Comparison of ENCODE assay signal across 8 cellular contexts in the genomic region with DNA sequence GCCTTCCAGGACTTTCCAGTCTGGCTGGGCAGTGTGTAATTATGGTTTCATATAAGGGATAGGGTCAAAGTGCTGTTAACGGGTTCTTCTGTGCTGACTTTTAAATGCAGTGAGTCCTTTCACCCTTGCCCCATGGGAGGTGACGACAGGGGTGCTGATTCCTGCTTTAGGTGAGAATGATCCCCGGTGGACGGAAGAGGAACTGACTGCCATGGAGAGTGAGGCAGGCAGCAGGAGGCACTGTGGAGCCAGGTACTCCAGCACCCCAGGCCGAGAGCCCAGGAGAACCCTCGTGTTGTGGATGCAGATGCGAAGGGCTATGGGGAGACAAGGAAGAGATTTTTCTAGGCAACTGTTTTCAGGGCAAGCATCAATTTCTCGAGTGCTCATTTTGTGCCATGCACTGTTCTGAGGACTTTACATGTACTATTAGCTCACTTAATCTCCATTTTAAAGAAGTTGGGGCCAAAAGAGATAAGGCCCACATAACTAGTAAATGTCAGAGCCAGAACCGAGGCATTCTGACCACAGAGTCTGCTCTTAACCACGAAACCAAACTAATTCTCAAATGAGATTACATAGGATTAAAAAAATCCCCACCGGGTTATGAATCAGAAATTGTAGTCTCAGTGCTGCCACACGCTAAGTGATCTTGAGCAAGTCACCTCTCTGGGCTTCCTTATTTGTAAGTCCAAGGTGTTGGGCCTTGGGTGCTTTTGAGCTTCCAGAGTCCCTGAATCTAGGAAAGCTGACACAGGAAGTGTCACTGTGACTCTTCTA. TPM values are rescaled to one million over a fixed set of nuclear protein-coding genes. Genes with fewer than 3 reads are reported as not detected.
A peak's percentile ranks its signal among the peaks of the same experiment; 100 is the strongest.
DNase-seq lines count a peak whose midpoint lies in the region; ATAC-seq and TF ChIP-seq lines count a peak whose summit lies in the region.

No MANE protein-coding gene starts in this region.

- H3K79me2 ChIP-seq in PC-3 (ENCODE audit: low read length) (no peaks in the 10 kb centered on the region), osteoblast (ENCODE audit: insufficient read depth, low read length) (no peaks in the 10 kb centered on the region)

- no peak overlapping the region for H3K4me3 ChIP-seq in PC-3 (ENCODE audit: low read length)
- H3K4me3 ChIP-seq in osteoblast (ENCODE audit: insufficient read depth, low read length): no peak overlapping the region
- H3K4me3 ChIP-seq in left lung: no peak overlapping the region

- H3K27ac ChIP-seq in PC-3 (ENCODE audit: low read length) (peak overlapping the region; percentile 59), osteoblast (ENCODE audit: low read depth, low read length) (peak overlapping the region; percentile 41), left lung (peak overlapping the region in 1 of 2 donors; percentile 91)

- H3K9me2 ChIP-seq in PC-3 (replicated peaks; ENCODE audit: low read length): no peaks in the 10 kb centered on the region

- H3K36me3 ChIP-seq in PC-3 (ENCODE audit: low read depth, low read length) (peaks cover 6% of the 10 kb centered on the region), osteoblast (ENCODE audit: insufficient read depth, low read length) (peaks cover 4% of the 10 kb centered on the region), left lung (peaks cover 0 to 5% of the 10 kb centered on the region in 2 donors)

- peak; percentile 45 for DNase-seq in PC-3
- DNase-seq in central memory CD4-positive, alpha-beta T cell: peak; percentile 4
- DNase-seq in osteoblast (ENCODE audit: insufficient read length, low spot score, missing footprints): no peak
- DNase-seq in left lung: no peak
- DNase-seq in NCI-H1436 (lab: John Stamatoyannopoulos, UW): no peak
- DNase-seq in NCI-H1417 treated with DMSO at 0.1 percent for 48 hours (lab: John Stamatoyannopoulos, UW): no peak

- TF ChIP-seq CTCF in GM12873 (IDR thresholded peaks at IDR 0.05; ENCODE audit: insufficient read depth, low read depth, low read length, missing control alignments) (peak; percentile 62), PC-3 (conservative IDR thresholded peaks at IDR 0.05; ENCODE audit: low read depth, low read length) (peak; percentile 92), osteoblast (IDR thresholded peaks at IDR 0.05; ENCODE audit: extremely low read depth, low read depth, low read length) (peak; percentile 62), left lung (IDR thresholded peaks at IDR 0.05) (peak in 1 of 2 donors; percentile 18)

- CTCF ChIA-PET in PC-3 (lab: Charles Lee): interaction anchor here (0.6 to 1.1 kb wide), 2 partner anchors 76 to 202 kb away, joined by 3 read pairs; no protein-coding TSS in a partner anchor

- H3K4me1 ChIP-seq in PC-3 (ENCODE audit: insufficient read depth, low read length) (peaks cover 28% of the 10 kb centered on the region), osteoblast (ENCODE audit: insufficient read depth, low read length) (peaks cover 17% of the 10 kb centered on the region), left lung (peaks cover 5 to 43% of the 10 kb centered on the region in 2 donors)

- POLR2A ChIA-PET in PC-3 (lab: Charles Lee; ENCODE audit: unreplicated experiment): interaction anchor here (0.5 kb wide), 1 partner anchor 66 kb away, joined by 4 read pairs; a partner anchor contains a TSS

- H3K27me3 ChIP-seq in PC-3 (ENCODE audit: low read length) (no peaks in the 10 kb centered on the region), osteoblast (ENCODE audit: insufficient read depth, low read length) (no peaks in the 10 kb centered on the region), left lung (no peaks in the 10 kb centered on the region)

- no TSS peak for BruUV-seq in PC-3 (replicated peaks; lab: Mats Ljungman, UMichigan)

- no peak; the same call in 1 of the 2 replicates for ATAC-seq in PC-3
- ATAC-seq in HG03354 (IDR thresholded peaks at IDR 0.05; ENCODE audit: poor library complexity, severe bottlenecking, unreplicated experiment): no peak
- no peak for ATAC-seq in left lung

- H4K20me1 ChIP-seq in PC-3 (ENCODE audit: low read length) (no peaks in the 10 kb centered on the region), osteoblast (ENCODE audit: insufficient read depth, low read length) (no peaks in the 10 kb centered on the region)

- H3K4me2 ChIP-seq in PC-3 (ENCODE audit: low read length) (no peak overlapping the region), osteoblast (ENCODE audit: insufficient read depth, low read length) (no peak overlapping the region)

- H3F3A ChIP-seq in PC-3 (ENCODE audit: low read length, unreplicated experiment): no peaks in the 10 kb centered on the region

- H3K9ac ChIP-seq in PC-3 (ENCODE audit: low read length): no peak overlapping the region

- H3K9me3 ChIP-seq in PC-3 (ENCODE audit: low read length): no peaks in the 10 kb centered on the region
- H3K9me3 ChIP-seq in osteoblast (ENCODE audit: low read depth, low read length): no peaks in the 10 kb centered on the region
- no peaks in the 10 kb centered on the region for H3K9me3 ChIP-seq in left lung

- H2AFZ ChIP-seq in PC-3 (ENCODE audit: low read length) (no peak overlapping the region), osteoblast (ENCODE audit: low read length) (no peak overlapping the region)

- intact Hi-C loops in PC-3 (cut with micrococcal nuclease) (no loop called here), left lung (cut with DNase I) (loop anchor here in 1 of 2 donors (10.0 kb wide), 1 partner anchor 181 kb away; no protein-coding TSS in a partner anchor)

RNA-seq across cellular contexts. Expression of a gene that starts 28.2 kb away (rescaled TPM):
- total RNA-seq in PC-3 (2014; rRNA removed): 12.8 and 14.9 TPM in 2 replicates
- 7.2 and 7.4 TPM in 2 replicates for total RNA-seq in osteoblast
- 1 to 10 TPM; 8.7 to 9.1 TPM for total RNA-seq in left lung

RNA-seq across cellular contexts. Expression of a gene that starts 30.3 kb away (rescaled TPM):
- total RNA-seq in PC-3 (2014; rRNA removed): 35.2 and 43.7 TPM in 2 replicates
- total RNA-seq in osteoblast: 29.2 and 31.8 TPM in 2 replicates
- total RNA-seq in left lung: 10 to 100 TPM; 36.2 to 41.1 TPM

Comparison
In these comparisons a context has a peak if more than half of its experiments do, and no peak if none do; other contexts are left out.
1. DNase-seq: peak in PC-3 (single experiment) and central memory CD4-positive, alpha-beta T cell (single experiment); none in osteoblast (single experiment), left lung (0 of 2), NCI-H1436 (single experiment) and NCI-H1417 treated with DMSO at 0.1 percent for 48 hours (single experiment).